ENCODE assay signal across 7 cellular contexts in the genomic region with DNA sequence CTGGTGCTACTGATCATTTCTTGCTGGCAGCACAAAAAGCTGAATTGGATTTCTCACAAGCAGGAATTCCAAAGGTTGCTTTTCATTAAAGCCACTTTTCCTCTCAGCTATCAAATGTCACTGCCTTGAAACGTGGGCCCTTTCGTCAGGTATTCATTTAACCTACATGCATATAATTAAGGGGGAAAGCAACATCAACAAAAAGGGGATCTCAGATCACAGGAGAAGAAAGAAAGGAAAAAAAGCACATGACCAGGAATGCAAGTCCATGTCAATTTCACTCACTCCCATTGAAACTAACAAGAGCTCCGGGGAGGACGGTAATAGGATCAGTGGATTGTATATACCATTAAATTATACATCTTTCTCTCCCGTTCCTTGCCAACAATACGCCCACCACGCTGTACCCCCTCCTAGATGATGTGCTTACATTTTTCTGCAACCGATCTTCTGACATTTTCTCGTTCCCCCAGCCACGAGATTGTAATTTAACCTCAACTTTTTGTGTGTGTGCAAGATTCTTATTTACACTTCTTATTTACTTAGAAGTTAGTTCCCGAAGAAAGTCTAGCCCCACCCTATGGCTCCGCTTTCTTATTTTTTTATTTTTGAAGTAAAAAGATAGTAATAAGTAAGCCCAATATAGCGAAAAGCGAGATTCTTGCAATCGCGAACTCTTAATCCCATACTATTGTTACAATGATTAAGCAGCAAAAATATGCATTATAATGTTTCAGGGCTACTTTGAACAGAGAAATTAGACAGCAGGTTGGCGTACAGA. TPM values are rescaled to one million over a fixed set of nuclear protein-coding genes. Genes with fewer than 3 reads are reported as not detected.
DNase-seq lines count a peak whose midpoint lies in the region; ATAC-seq, FAIRE-seq and TF ChIP-seq lines count a peak whose summit lies in the region.

No MANE protein-coding gene starts in this region.

- in situ Hi-C loops in astrocyte of the cerebellum (cut with HindIII; ENCODE audit: low sequenced_read_pairs), result no loop called here

- intact Hi-C loops in kidney (cut with DNase I), result no loop called here

- H3K9me3 ChIP-seq in kidney (ENCODE audit: control insufficient read depth in 1 of 2, low read length in 2 of 2), result no peaks in the 10 kb centered on the region

- no peaks in the 10 kb centered on the region for H3K36me3 ChIP-seq in KMS-11 (ENCODE audit: insufficient read depth)
- H3K36me3 ChIP-seq in kidney (ENCODE audit: control insufficient read depth in 1 of 2, insufficient read depth in 2 of 2, low read length in 2 of 2), result no peaks in the 10 kb centered on the region

- no peak for TF ChIP-seq CTCF in KMS-11 (conservative IDR thresholded peaks at IDR 0.05; ENCODE audit: low read depth, low read length)
- TF ChIP-seq CTCF in astrocyte of the cerebellum (IDR thresholded peaks at IDR 0.05; ENCODE audit: low read depth, low read length, missing control alignments), result no peak
- TF ChIP-seq CTCF in kidney (IDR thresholded peaks at IDR 0.05; ENCODE audit: borderline replicate concordance, extremely low read depth, insufficient read depth), result no peak

- ATAC-seq in GM18517 (IDR thresholded peaks at IDR 0.05; ENCODE audit: unreplicated experiment) (no peak), GM18519 (IDR thresholded peaks at IDR 0.05; ENCODE audit: low FRiP score, unreplicated experiment) (no peak)

- no peak for FAIRE-seq in kidney (lab: Jason Lieb, UNC)

- peak overlapping the region; percentile 95 for H3K4me2 ChIP-seq in KMS-11

- H3K4me1 ChIP-seq in KMS-11 (ENCODE audit: low read depth, poor library complexity, severe bottlenecking) (peaks cover 6% of the 10 kb centered on the region), kidney (ENCODE audit: control insufficient read depth in 1 of 2, insufficient read depth in 1 of 2, low read depth in 1 of 2, low read length in 2 of 2) (peaks cover 0 to 3% of the 10 kb centered on the region in 2 donors)

- H3K79me2 ChIP-seq in KMS-11 (ENCODE audit: insufficient read depth, low read depth), result no peaks in the 10 kb centered on the region

- peak overlapping the region; percentile 55; the same call in 1 of the 2 replicates for H3K9ac ChIP-seq in KMS-11
- H3K9ac ChIP-seq in kidney (ENCODE audit: low read length in 2 of 2), result peak overlapping the region; percentile 62 to 74

- no peaks in the 10 kb centered on the region for H4K20me1 ChIP-seq in KMS-11 (ENCODE audit: insufficient read depth)

- no peaks in the 10 kb centered on the region for H3K27me3 ChIP-seq in KMS-11 (ENCODE audit: insufficient read depth, low read depth)

- H3K27ac ChIP-seq in KMS-11, result no peak overlapping the region
- peak overlapping the region; percentile 23 to 81 for H3K27ac ChIP-seq in kidney (ENCODE audit: low read depth in 2 of 2, low read length in 2 of 2)
- peak overlapping the region; percentile 56 for H3K27ac ChIP-seq in temporal lobe (ENCODE audit: low read depth, low read length)

- peak overlapping the region; percentile 96 for H2AFZ ChIP-seq in KMS-11 (ENCODE audit: low read depth)

- H3K4me3 ChIP-seq in KMS-11 (IDR thresholded peaks at IDR 0.05; ENCODE audit: insufficient read depth, low read depth, low read length) (no peak overlapping the region), astrocyte of the cerebellum (ENCODE audit: low read depth, low read length) (peak overlapping the region; percentile 76), kidney (ENCODE audit: low read length in 2 of 2) (peak overlapping the region; percentile 67 to 94)

- no peak for DNase-seq in astrocyte of the cerebellum (ENCODE audit: low read depth)
- DNase-seq in kidney, result no peak
- DNase-seq in AML-193 (lab: John Stamatoyannopoulos, UW), result no peak

RNA-seq across cellular contexts. Expression of gene FIGN, which starts 0.7 kb away (rescaled TPM):
- total RNA-seq in kidney (8.0 TPM), temporal lobe (3.7 TPM)
- polyA plus RNA-seq in kidney (ENCODE audit: insufficient read depth, low read depth, low replicate concordance), result 1.1 TPM
